In the genomic region with DNA sequence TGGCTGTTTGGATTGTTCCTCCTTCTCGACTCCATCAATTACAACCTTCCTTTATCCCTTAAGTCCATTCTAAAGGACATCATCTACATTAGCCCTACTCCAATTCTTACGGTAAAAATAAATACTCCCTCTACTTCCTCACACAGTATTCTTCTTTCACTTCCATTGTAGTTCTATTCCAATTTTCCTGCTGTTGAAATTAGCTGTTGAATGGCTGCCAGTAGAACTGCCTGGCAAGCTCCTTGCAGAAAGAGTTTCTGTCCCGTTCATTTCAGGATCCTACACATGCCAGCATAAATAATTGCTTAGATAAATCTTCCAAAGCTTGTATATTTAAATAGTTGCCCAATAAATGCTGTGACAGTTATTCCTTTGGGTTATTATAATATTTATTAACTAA, we compare ENCODE assay signal across 24 cellular contexts.
"Had no signal": no experiment of that assay in that cellular context is flagged by ENCODE, and none has a peak within 500 bp of the region (broad histone marks: within the 10 kb centered on the region; RNA-seq: fewer than 3 reads in every experiment).

No MANE protein-coding gene starts in this region.

- H3K79me2 ChIP-seq: parathyroid adenoma had no signal

- H3K9me3 Mint-ChIP-seq: activated CD4-positive, alpha-beta memory T cell treated with anti-CD3 and anti-CD28 coated beads for 36 hours; activated naive CD4-positive, alpha-beta T cell treated with anti-CD3 and anti-CD28 coated beads for 36 hours had no signal

- H2AFZ ChIP-seq: parathyroid adenoma had no signal

- H3K9ac ChIP-seq: parathyroid adenoma had no signal

- DNase-seq: activated CD4-positive, alpha-beta memory T cell treated with anti-CD3 and anti-CD28 coated beads for 36 hours; activated CD4-positive, alpha-beta T cell treated with anti-CD3 and anti-CD28 coated beads for 48 hours; activated CD4-positive, CD25-positive, alpha-beta regulatory T cell; activated naive CD4-positive, alpha-beta T cell treated with anti-CD3 and anti-CD28 coated beads for 36 hours; activated naive CD8-positive, alpha-beta T cell treated with anti-CD3 and anti-CD28 coated beads, Interleukin-2, amount 10 ng/mL, durations not matched to agents 7 days and 5 days; activated T-cell treated with anti-CD3 and anti-CD28 coated beads, Interleukin-2, amount 50 U/mL, for 48 hours; amygdala; brain microvascular endothelial cell; central memory CD4-positive, alpha-beta T cell; effector memory CD4-positive, alpha-beta T cell; heart left ventricle; lower lobe of right lung; mesendoderm; mucosa of descending colon; nucleus accumbens; small intestine; stimulated activated CD4-positive, alpha-beta T cell treated with anti-CD3 and anti-CD28 coated beads, Interleukin-2, amount 100 ng/mL, for 24 hours; stomach; T-helper 9 cell; trophoblast cell; uterus had no signal

- H3K27me3 ChIP-seq: brain microvascular endothelial cell, heart left ventricle, stomach, uterus had no signal

- H3K9me3 ChIP-seq: lower lobe of right lung, mucosa of descending colon, stomach, uterus had no signal

- ATAC-seq: lower lobe of right lung; mucosa of descending colon; sciatic nerve; stimulated activated memory B cell treated with anti-CD40 and anti-IgM and Interleukin-4, amounts not matched to agents 10 μg/mL and 1 μg/mL and 100 μg/mL, for 72 hours had no signal

- H3K27me3 Mint-ChIP-seq: activated naive CD8-positive, alpha-beta T cell treated with anti-CD3 and anti-CD28 coated beads, Interleukin-2, amount 10 ng/mL, durations not matched to agents 7 days and 5 days; stimulated activated memory B cell treated with anti-CD40 and anti-IgM and Interleukin-4, amounts not matched to agents 10 μg/mL and 1 μg/mL and 100 μg/mL, for 72 hours had no signal

- H3K4me1 ChIP-seq: lower lobe of right lung had no signal

- H3K27ac Mint-ChIP-seq: activated CD4-positive, alpha-beta memory T cell treated with anti-CD3 and anti-CD28 coated beads for 36 hours; activated naive CD4-positive, alpha-beta T cell treated with anti-CD3 and anti-CD28 coated beads for 36 hours; activated naive CD8-positive, alpha-beta T cell treated with anti-CD3 and anti-CD28 coated beads, Interleukin-2, amount 10 ng/mL, durations not matched to agents 7 days and 5 days; stimulated activated memory B cell treated with anti-CD40 and anti-IgM and Interleukin-4, amounts not matched to agents 10 μg/mL and 1 μg/mL and 100 μg/mL, for 72 hours had no signal

- H3K36me3 Mint-ChIP-seq: activated CD4-positive, alpha-beta memory T cell treated with anti-CD3 and anti-CD28 coated beads for 36 hours; activated naive CD8-positive, alpha-beta T cell treated with anti-CD3 and anti-CD28 coated beads, Interleukin-2, amount 10 ng/mL, durations not matched to agents 7 days and 5 days; stimulated activated memory B cell treated with anti-CD40 and anti-IgM and Interleukin-4, amounts not matched to agents 10 μg/mL and 1 μg/mL and 100 μg/mL, for 72 hours had no signal

- H3K4me1 Mint-ChIP-seq: activated naive CD8-positive, alpha-beta T cell treated with anti-CD3 and anti-CD28 coated beads, Interleukin-2, amount 10 ng/mL, durations not matched to agents 7 days and 5 days had no signal

- H3K4me3 ChIP-seq: heart left ventricle, lower lobe of right lung, mucosa of descending colon, stomach, uterus had no signal

- H3K36me3 ChIP-seq: brain microvascular endothelial cell, heart left ventricle, lower lobe of right lung, stomach, uterus had no signal

- H3K27ac ChIP-seq: brain microvascular endothelial cell, heart left ventricle, lower lobe of right lung, parathyroid adenoma, stomach, uterus had no signal

- FAIRE-seq: small intestine had no signal

- H3K4me3 Mint-ChIP-seq: activated CD4-positive, alpha-beta memory T cell treated with anti-CD3 and anti-CD28 coated beads for 36 hours; activated naive CD4-positive, alpha-beta T cell treated with anti-CD3 and anti-CD28 coated beads for 36 hours; activated naive CD8-positive, alpha-beta T cell treated with anti-CD3 and anti-CD28 coated beads, Interleukin-2, amount 10 ng/mL, durations not matched to agents 7 days and 5 days; stimulated activated memory B cell treated with anti-CD40 and anti-IgM and Interleukin-4, amounts not matched to agents 10 μg/mL and 1 μg/mL and 100 μg/mL, for 72 hours had no signal
